Comparison of ENCODE assay signal across 8 cellular contexts in the genomic region with DNA sequence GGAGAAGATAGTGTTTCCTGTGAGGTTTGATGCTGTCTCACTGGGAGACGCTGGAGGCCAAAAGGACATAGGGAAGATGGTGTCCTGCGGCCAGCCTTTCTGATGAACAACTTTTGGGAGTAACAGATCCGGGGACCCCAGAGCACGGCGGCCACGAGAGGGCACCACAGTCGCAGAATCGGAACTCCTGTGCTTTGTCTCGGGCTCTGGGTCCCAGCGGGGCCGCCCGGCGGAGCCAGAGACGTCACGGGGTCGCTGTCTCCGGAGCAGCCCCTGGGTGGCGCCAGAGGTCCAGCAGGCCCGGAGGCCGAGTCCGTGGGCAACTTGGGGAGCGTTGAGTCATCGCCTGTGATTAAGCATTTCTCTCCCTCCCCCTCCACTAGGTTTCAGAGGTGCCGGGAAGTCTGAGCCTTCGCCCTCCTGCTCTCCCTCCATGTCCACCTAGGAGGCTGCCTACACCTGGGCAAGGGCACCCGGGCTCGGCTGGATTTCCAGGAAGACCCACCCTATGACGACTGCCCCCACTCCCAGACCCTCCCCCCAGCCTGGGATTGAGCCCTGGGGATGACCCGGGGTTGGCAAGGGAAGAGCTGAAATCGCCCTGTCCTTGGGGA. TPM values are rescaled to one million over a fixed set of nuclear protein-coding genes. Genes with fewer than 3 reads are reported as not detected.
DNase-seq lines count a peak whose midpoint lies in the region; ATAC-seq and TF ChIP-seq lines count a peak whose summit lies in the region.

No MANE protein-coding gene starts in this region.

- H3K4me3 ChIP-seq in Panc1 (ENCODE audit: low read depth in 2 of 2, low read length in 2 of 2), result peak overlapping the region; percentile 16 to 49
- peak overlapping the region; percentile 19 to 56 (median 32) for H3K4me3 ChIP-seq in esophagus squamous epithelium

- POLR2A ChIA-PET in Panc1 (lab: Charles Lee), result interaction anchor here (0.6 kb wide), 2 partner anchors 29 to 168 kb away, joined by 3 to 7 read pairs; no protein-coding TSS in a partner anchor

- H3K36me3 Mint-ChIP-seq in activated T-cell treated with anti-CD3 and anti-CD28 coated beads, Interleukin-2, amount 50 U/mL, for 72 hours (ENCODE audit: insufficient read depth in 2 of 2), result no peaks in the 10 kb centered on the region
- H3K36me3 Mint-ChIP-seq in naive B cell, result no peaks in the 10 kb centered on the region
- H3K36me3 Mint-ChIP-seq in stimulated activated effector memory CD8-positive, alpha-beta T cell treated with anti-CD3 and anti-CD28 coated beads, Interleukin-12 subunit alpha, Interleukin-12 subunit beta, amount 100 ng/mL, for 72 hours, result peaks cover 11% of the 10 kb centered on the region

- no peaks in the 10 kb centered on the region for H3K9me3 Mint-ChIP-seq in activated T-cell treated with anti-CD3 and anti-CD28 coated beads, Interleukin-2, amount 50 U/mL, for 72 hours
- H3K9me3 Mint-ChIP-seq in naive B cell, result no peaks in the 10 kb centered on the region
- no peaks in the 10 kb centered on the region for H3K9me3 Mint-ChIP-seq in stimulated activated effector memory CD8-positive, alpha-beta T cell treated with anti-CD3 and anti-CD28 coated beads, Interleukin-12 subunit alpha, Interleukin-12 subunit beta, amount 100 ng/mL, for 72 hours

- TF ChIP-seq CTCF in Panc1 (IDR thresholded peaks at IDR 0.05) (peak; percentile 97), esophagus squamous epithelium (IDR thresholded peaks at IDR 0.05) (peak; percentile 96 to 100 (median 100))

- CTCF ChIA-PET in Panc1 (lab: Charles Lee), result interaction anchor here (1.5 kb wide), 1 partner anchor 193 kb away, joined by 6 read pairs; no protein-coding TSS in a partner anchor

- ATAC-seq in GM21737 (IDR thresholded peaks at IDR 0.05; ENCODE audit: unreplicated experiment) (peak; percentile 81), Panc1 (peak; percentile 90), naive B cell (ENCODE audit: low read depth in 2 of 2) (peak; percentile 91 to 92)
- ATAC-seq in activated T-cell treated with anti-CD3 and anti-CD28 coated beads, Interleukin-2, amount 50 U/mL, for 72 hours (replicated peaks in 1 of 2), result peak; percentile 93 to 94
- peak; percentile 92 for ATAC-seq in stimulated activated effector memory CD8-positive, alpha-beta T cell treated with anti-CD3 and anti-CD28 coated beads, Interleukin-12 subunit alpha, Interleukin-12 subunit beta, amount 100 ng/mL, for 72 hours

- H3K27ac ChIP-seq in KOPT-K1 (ENCODE audit: low read depth, low read length, poor library complexity, severe bottlenecking), result peak overlapping the region; percentile 49
- H3K27ac ChIP-seq in Panc1 (ENCODE audit: low read length), result peak overlapping the region; percentile 77
- H3K27ac ChIP-seq in esophagus squamous epithelium, result peak overlapping the region; percentile 89 to 95 (median 90)

- in situ Hi-C loops in Panc1 (cut with HindIII; ENCODE audit: low pct_unique_long_range_greater_than_20kb, low sequenced_read_pairs), result no loop called here

- no peaks in the 10 kb centered on the region for H3K27me3 Mint-ChIP-seq in activated T-cell treated with anti-CD3 and anti-CD28 coated beads, Interleukin-2, amount 50 U/mL, for 72 hours (ENCODE audit: low read depth)
- H3K27me3 Mint-ChIP-seq in naive B cell, result peaks cover 0 to 15% (median 0%) of the 10 kb centered on the region in 3 donors

- no peaks in the 10 kb centered on the region for H3K27me3 ChIP-seq in Panc1 (ENCODE audit: control insufficient read depth, insufficient read depth, low read length)
- no peaks in the 10 kb centered on the region for H3K27me3 ChIP-seq in esophagus squamous epithelium

- DNase-seq in DMS79 (lab: John Stamatoyannopoulos, UW) (peak; percentile 84), Panc1 (ENCODE audit: low read depth, low spot score) (peak; percentile 72), esophagus squamous epithelium (lab: John Stamatoyannopoulos, UW) (peak; percentile 82), naive B cell (peak; percentile 94)
- DNase-seq in activated T-cell treated with anti-CD3 and anti-CD28 coated beads, Interleukin-2, amount 50 U/mL, for 72 hours, result peak; percentile 99
- peak; percentile 100 for DNase-seq in stimulated activated effector memory CD8-positive, alpha-beta T cell treated with anti-CD3 and anti-CD28 coated beads, Interleukin-12 subunit alpha, Interleukin-12 subunit beta, amount 100 ng/mL, for 72 hours (ENCODE audit: low spot score in 2 of 2)

- H3K4me1 ChIP-seq in Panc1 (ENCODE audit: control insufficient read depth, insufficient read depth, low read length), result peaks cover 16% of the 10 kb centered on the region
- H3K4me1 ChIP-seq in esophagus squamous epithelium, result peaks cover 18 to 58% (median 32%) of the 10 kb centered on the region in 3 donors

- peaks cover 34% of the 10 kb centered on the region for H3K4me1 Mint-ChIP-seq in activated T-cell treated with anti-CD3 and anti-CD28 coated beads, Interleukin-2, amount 50 U/mL, for 72 hours (ENCODE audit: low read depth)
- peaks cover 25 to 38% (median 30%) of the 10 kb centered on the region in 3 donors for H3K4me1 Mint-ChIP-seq in naive B cell
- peaks cover 46% of the 10 kb centered on the region for H3K4me1 Mint-ChIP-seq in stimulated activated effector memory CD8-positive, alpha-beta T cell treated with anti-CD3 and anti-CD28 coated beads, Interleukin-12 subunit alpha, Interleukin-12 subunit beta, amount 100 ng/mL, for 72 hours

- peak overlapping the region; percentile 85 for H3K27ac Mint-ChIP-seq in activated T-cell treated with anti-CD3 and anti-CD28 coated beads, Interleukin-2, amount 50 U/mL, for 72 hours
- H3K27ac Mint-ChIP-seq in naive B cell, result peak overlapping the region in 4 of 6 donors; percentile 53 to 82 (median 73)
- peak overlapping the region; percentile 88 for H3K27ac Mint-ChIP-seq in stimulated activated effector memory CD8-positive, alpha-beta T cell treated with anti-CD3 and anti-CD28 coated beads, Interleukin-12 subunit alpha, Interleukin-12 subunit beta, amount 100 ng/mL, for 72 hours

- TF ChIP-seq POLR2A in esophagus squamous epithelium (IDR thresholded peaks at IDR 0.05), result peak in 1 of 4 donors; percentile 32

- no peaks in the 10 kb centered on the region for H3K9me3 ChIP-seq in KOPT-K1 (ENCODE audit: insufficient read depth, low read length, poor library complexity, severe bottlenecking)
- no peaks in the 10 kb centered on the region for H3K9me3 ChIP-seq in Panc1 (ENCODE audit: control insufficient read depth, insufficient read depth, low read depth, low read length)
- H3K9me3 ChIP-seq in esophagus squamous epithelium, result no peaks in the 10 kb centered on the region

- intact Hi-C loops in Panc1 (cut with micrococcal nuclease; ENCODE audit: unreplicated experiment), result loop anchor here (5.0 kb wide), 1 partner anchor 197 kb away; no protein-coding TSS in a partner anchor
- intact Hi-C loops in esophagus squamous epithelium (cut with DNase I), result loop anchor here (10.0 kb wide), 1 partner anchor 195 kb away; a partner anchor contains a TSS

- BruUV-seq in Panc1 (replicated peaks; lab: Mats Ljungman, UMichigan), result no TSS peak

- H3K36me3 ChIP-seq in KOPT-K1 (ENCODE audit: insufficient read depth, low read length) (no peaks in the 10 kb centered on the region), Panc1 (ENCODE audit: control insufficient read depth, insufficient read depth, low read length) (no peaks in the 10 kb centered on the region), esophagus squamous epithelium (no peaks in the 10 kb centered on the region)

- peak overlapping the region; percentile 75 to 76 for H3K4me3 Mint-ChIP-seq in activated T-cell treated with anti-CD3 and anti-CD28 coated beads, Interleukin-2, amount 50 U/mL, for 72 hours
- H3K4me3 Mint-ChIP-seq in naive B cell, result peak overlapping the region in 7 of 8 donors; percentile 12 to 76 (median 56)
- H3K4me3 Mint-ChIP-seq in stimulated activated effector memory CD8-positive, alpha-beta T cell treated with anti-CD3 and anti-CD28 coated beads, Interleukin-12 subunit alpha, Interleukin-12 subunit beta, amount 100 ng/mL, for 72 hours, result peak overlapping the region; percentile 72

- WGBS in esophagus squamous epithelium, 2 donors, result 0 to 1% methylated on average over 6 to 14 of the region's 30 CpGs

RNA-seq across cellular contexts. Expression of a gene that starts 3.2 kb away (rescaled TPM):
- total RNA-seq in Panc1 (2021; ENCODE audit: unreplicated experiment), result 0.33 TPM
- polyA plus RNA-seq in Panc1 (2012; ENCODE audit: insufficient read length), result 0.71 TPM
- total RNA-seq in activated T-cell treated with anti-CD3 and anti-CD28 coated beads, Interleukin-2, amount 50 U/mL, for 72 hours, result 1 to 10 TPM; 3.1 to 3.8 TPM
- not detected for total RNA-seq in esophagus squamous epithelium
- polyA plus RNA-seq in naive B cell (ENCODE audit: low read depth in 6 of 6), result not detected

RNA-seq across cellular contexts. Expression of a gene that starts 25.8 kb away (rescaled TPM):
- total RNA-seq in Panc1 (2021; ENCODE audit: unreplicated experiment), result 6.5 TPM
- polyA plus RNA-seq in Panc1 (2012; ENCODE audit: insufficient read length), result 10.9 TPM
- total RNA-seq in activated T-cell treated with anti-CD3 and anti-CD28 coated beads, Interleukin-2, amount 50 U/mL, for 72 hours, result 10 to 100 TPM; 13.2 to 15.7 TPM
- 1 to 10 TPM; 1.8 to 6.3 (median 4.0) TPM for total RNA-seq in esophagus squamous epithelium
- polyA plus RNA-seq in naive B cell (ENCODE audit: low read depth in 6 of 6), result under 1 TPM in 2 of 6 donors, not detected in 4; 0.47 to 0.51 TPM

RNA-seq across cellular contexts. Expression of a gene that starts 25.8 kb away (rescaled TPM):
- 28.0 TPM for total RNA-seq in Panc1 (2021; ENCODE audit: unreplicated experiment)
- polyA plus RNA-seq in Panc1 (2012; ENCODE audit: insufficient read length), result 30.8 TPM
- total RNA-seq in activated T-cell treated with anti-CD3 and anti-CD28 coated beads, Interleukin-2, amount 50 U/mL, for 72 hours, result 10 to 100 TPM; 39.4 to 44.7 TPM
- 10 to 100 TPM; 28.0 to 56.9 (median 36.0) TPM for total RNA-seq in esophagus squamous epithelium
- polyA plus RNA-seq in naive B cell (ENCODE audit: low read depth in 6 of 6), result 10 to 100 TPM in 2 of 6 donors, 1 to 10 TPM in 4; 2.9 to 13.9 (median 4.3) TPM

RNA-seq across cellular contexts. Expression of a gene that starts 58.1 kb away (rescaled TPM):
- total RNA-seq in Panc1 (2021; ENCODE audit: unreplicated experiment) (1.4 TPM), esophagus squamous epithelium (1 to 10 TPM; 2.3 to 8.0 (median 3.3) TPM)
- polyA plus RNA-seq in Panc1 (2012; ENCODE audit: insufficient read length), result 1.3 TPM
- total RNA-seq in activated T-cell treated with anti-CD3 and anti-CD28 coated beads, Interleukin-2, amount 50 U/mL, for 72 hours, result under 1 TPM in 1 of 2 donors, not detected in 1; 0.81 TPM
- polyA plus RNA-seq in naive B cell (ENCODE audit: low read depth in 6 of 6), result not detected

Comparison
In these comparisons a context has a peak if more than half of its experiments do, and no peak if none do; other contexts are left out.
1. Peak in every context shown above with its lines: DNase-seq, ATAC-seq, H3K4me3 ChIP-seq and H3K27ac ChIP-seq.